Comparison of ENCODE assay signal across 23 cellular contexts in the genomic region with DNA sequence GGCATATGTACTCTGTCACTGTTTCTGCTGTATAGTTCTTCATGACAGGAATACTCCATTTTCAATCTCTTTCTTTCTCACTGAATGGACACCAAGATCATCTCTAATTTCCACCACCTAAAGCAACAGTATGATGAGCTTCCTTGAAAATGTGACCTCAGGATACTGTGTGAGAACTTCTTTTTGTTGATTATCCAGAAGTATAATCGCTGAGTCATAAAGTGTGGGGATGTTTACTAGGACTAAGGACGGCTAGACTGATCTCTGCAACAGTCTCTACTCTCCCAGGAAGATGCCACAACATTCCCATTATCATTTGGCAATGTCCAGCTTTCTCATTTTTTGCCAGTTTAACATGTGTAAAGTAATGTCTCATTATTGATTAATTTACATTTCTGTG.
DNase-seq lines count a peak whose midpoint lies in the region; ATAC-seq, FAIRE-seq and TF ChIP-seq lines count a peak whose summit lies in the region.
"Had no signal": no experiment of that assay in that cellular context is flagged by ENCODE, and none has a peak within 500 bp of the region (broad histone marks: within the 10 kb centered on the region; RNA-seq: fewer than 3 reads in every experiment).

No MANE protein-coding gene starts in this region.

- H2BK15ac ChIP-seq in H1 (ENCODE audit: low read length): no peak overlapping the region

- H3K9me3 Mint-ChIP-seq in neural progenitor cell: no peaks in the 10 kb centered on the region
- no peaks in the 10 kb centered on the region for H3K9me3 Mint-ChIP-seq in nephron progenitor cell
- peaks cover 4% of the 10 kb centered on the region for H3K9me3 Mint-ChIP-seq in activated CD4-positive, alpha-beta T cell treated with anti-CD3 and anti-CD28 coated beads, Interleukin-2, amount 10 ng/mL, durations not matched to agents 7 days and 5 days
- H3K9me3 Mint-ChIP-seq: activated CD4-positive, alpha-beta T cell treated with anti-CD3 and anti-CD28 coated beads, Interleukin-2, amount 10 ng/mL, durations not matched to agents 24 days and 14 days; immature natural killer cell had no signal

- no peak overlapping the region for H2BK12ac ChIP-seq in H1 (ENCODE audit: low read depth, low read length)

- no peaks in the 10 kb centered on the region for H3K79me1 ChIP-seq in H1 (ENCODE audit: low read depth, low read length)

- intact Hi-C loops in PC-3 (cut with micrococcal nuclease) (no loop called here), dorsolateral prefrontal cortex (cut with DNase I) (no loop called here)

- POLR2A ChIA-PET in PC-3 (lab: Charles Lee; ENCODE audit: unreplicated experiment) (interaction anchor here (0.6 to 0.7 kb wide), 2 partner anchors 40 to 72 kb away, joined by 3 to 4 read pairs; no protein-coding TSS in a partner anchor), H1 (lab: Charles Lee; ENCODE audit: partially characterized antibody) (interaction anchor here (0.7 kb wide), 1 partner anchor 842 kb away, joined by 3 read pairs; no protein-coding TSS in a partner anchor)
- POLR2A ChIA-PET in activated CD4-positive, alpha-beta T cell treated with anti-CD3 and anti-CD28 coated beads, Interleukin-2, amount 10 ng/mL, durations not matched to agents 7 days and 5 days (lab: Charles Lee): no interaction called here

- H4K5ac ChIP-seq in H1 (ENCODE audit: insufficient read length, low read depth, low read length): no peak overlapping the region

- H3K14ac ChIP-seq in H1 (ENCODE audit: insufficient read length): no peak overlapping the region

- no peak for TF ChIP-seq RAD21 in H1 (IDR thresholded peaks at IDR 0.05 in 1 of 2, conservative IDR thresholded peaks at IDR 0.05 in 1 of 2; ENCODE audit: low read depth in 2 of 2, low read length in 2 of 2)

- H4K91ac ChIP-seq in H1 (replicated peaks; ENCODE audit: insufficient read length, low read length): no peak overlapping the region

- H3K27ac ChIP-seq in PC-3 (ENCODE audit: low read length) (no peak overlapping the region), H1 (ENCODE audit: low read depth, low read length) (no peak overlapping the region), neural progenitor cell (no peak overlapping the region), dorsolateral prefrontal cortex (no peak overlapping the region)
- H3K27ac ChIP-seq: parathyroid adenoma, Peyer's patch, skin epidermis had no signal

- no peaks in the 10 kb centered on the region for H3K36me3 Mint-ChIP-seq in neural progenitor cell
- no peaks in the 10 kb centered on the region for H3K36me3 Mint-ChIP-seq in nephron progenitor cell (ENCODE audit: low read depth)
- no peaks in the 10 kb centered on the region for H3K36me3 Mint-ChIP-seq in activated CD4-positive, alpha-beta T cell treated with anti-CD3 and anti-CD28 coated beads, Interleukin-2, amount 10 ng/mL, durations not matched to agents 7 days and 5 days (ENCODE audit: low read depth)
- H3K36me3 Mint-ChIP-seq: immature natural killer cell; naive thymus-derived CD4-positive, alpha-beta T cell had no signal

- H3K4ac ChIP-seq in H1 (replicated peaks; ENCODE audit: insufficient read length, low read depth, low read length): no peak overlapping the region

- no peak overlapping the region for H3K4me3 Mint-ChIP-seq in neural progenitor cell
- no peak overlapping the region for H3K4me3 Mint-ChIP-seq in nephron progenitor cell
- H3K4me3 Mint-ChIP-seq in activated CD4-positive, alpha-beta T cell treated with anti-CD3 and anti-CD28 coated beads, Interleukin-2, amount 10 ng/mL, durations not matched to agents 7 days and 5 days: no peak overlapping the region
- H3K4me3 Mint-ChIP-seq: activated CD4-positive, alpha-beta T cell treated with anti-CD3 and anti-CD28 coated beads, Interleukin-2, amount 10 ng/mL, durations not matched to agents 24 days and 14 days; immature natural killer cell; naive thymus-derived CD4-positive, alpha-beta T cell had no signal

- H3K79me2 ChIP-seq in PC-3 (ENCODE audit: low read length) (no peaks in the 10 kb centered on the region), H1 (ENCODE audit: control insufficient read depth in 1 of 2, insufficient read depth in 2 of 2, low read length in 2 of 2) (no peaks in the 10 kb centered on the region), neural progenitor cell (ENCODE audit: low read depth) (no peaks in the 10 kb centered on the region)
- H3K79me2 ChIP-seq: parathyroid adenoma had no signal

- TF ChIP-seq POLR2A in H1 (IDR thresholded peaks at IDR 0.05; ENCODE audit: control extremely low read depth in 1 of 2, low read depth in 2 of 2, low read length in 2 of 2): no peak

- CTCF ChIA-PET in PC-3 (lab: Charles Lee) (no interaction called here), H1 (lab: Charles Lee; ENCODE audit: partially characterized antibody) (no interaction called here)
- CTCF ChIA-PET in activated CD4-positive, alpha-beta T cell treated with anti-CD3 and anti-CD28 coated beads, Interleukin-2, amount 10 ng/mL, durations not matched to agents 7 days and 5 days (lab: Charles Lee): no interaction called here

- H3K18ac ChIP-seq in H1 (ENCODE audit: extremely low read depth, low read length): no peak overlapping the region

- H4K20me1 ChIP-seq in PC-3 (ENCODE audit: low read length): no peaks in the 10 kb centered on the region
- no peaks in the 10 kb centered on the region for H4K20me1 ChIP-seq in H1 (replicated peaks in 1 of 2; ENCODE audit: control insufficient read depth in 1 of 2, insufficient read depth in 2 of 2, low read length in 2 of 2)
- no peaks in the 10 kb centered on the region for H4K20me1 ChIP-seq in neural progenitor cell (ENCODE audit: low read depth)

- no peak overlapping the region for H2AFZ ChIP-seq in PC-3 (ENCODE audit: low read length)
- 0 out of 2 replicates have a peak overlapping the region, but pooled peaks have one; percentile 35 for H2AFZ ChIP-seq in H1 (ENCODE audit: low read length)
- H2AFZ ChIP-seq in neural progenitor cell (replicated peaks): peak overlapping the region; percentile 1
- H2AFZ ChIP-seq: parathyroid adenoma had no signal

- no peak overlapping the region for H2BK5ac ChIP-seq in H1 (ENCODE audit: low read depth, low read length)

- H3K9me3 ChIP-seq in PC-3 (ENCODE audit: low read length) (no peaks in the 10 kb centered on the region), H1 (ENCODE audit: insufficient read depth in 2 of 2, low read depth in 1 of 2, low read length in 1 of 2) (no peaks in the 10 kb centered on the region), neural progenitor cell (ENCODE audit: low read depth) (no peaks in the 10 kb centered on the region)
- H3K9me3 ChIP-seq: BE2C, Peyer's patch had no signal

- H3K9me2 ChIP-seq in PC-3 (replicated peaks; ENCODE audit: low read length): no peaks in the 10 kb centered on the region

- no peaks in the 10 kb centered on the region for H3K23me2 ChIP-seq in H1 (ENCODE audit: low read depth, low read length)

- no peak overlapping the region for H3K56ac ChIP-seq in H1 (replicated peaks; ENCODE audit: insufficient read length, low read depth, low read length)

- no peaks in the 10 kb centered on the region for H3K27me3 ChIP-seq in PC-3 (ENCODE audit: low read length)
- peaks cover 0 to 1% (median 0%) of the 10 kb centered on the region in 4 experiments; a peak in 1 of 7 replicates for H3K27me3 ChIP-seq in H1 (replicated peaks in 1 of 4; ENCODE audit: control insufficient read depth in 3 of 4, extremely low read depth in 1 of 4, insufficient read depth in 3 of 4, low read length in 3 of 4)
- H3K27me3 ChIP-seq in neural progenitor cell: no peaks in the 10 kb centered on the region
- H3K27me3 ChIP-seq in dorsolateral prefrontal cortex: no peaks in the 10 kb centered on the region
- H3K27me3 ChIP-seq: BE2C, Peyer's patch had no signal

- no peak overlapping the region for H3K4me2 ChIP-seq in PC-3 (ENCODE audit: low read length)
- no peak overlapping the region for H3K4me2 ChIP-seq in H1 (ENCODE audit: insufficient read depth in 1 of 2, low read depth in 2 of 2, low read length in 2 of 2)
- no peak overlapping the region for H3K4me2 ChIP-seq in neural progenitor cell

- H2BK20ac ChIP-seq in H1 (ENCODE audit: low read length): no peak overlapping the region

- DNase-seq in ELR (ENCODE audit: low read depth) (peak; percentile 66), PC-3 (peak; percentile 57), H1 (ENCODE audit: low read depth in 1 of 2, low spot score in 2 of 2) (no peak), neural progenitor cell (ENCODE audit: low spot score) (no peak), dorsolateral prefrontal cortex (no peak), SIG-M5 (lab: John Stamatoyannopoulos, UW) (no peak), nephron progenitor cell (no peak)
- no peak for DNase-seq in activated CD4-positive, alpha-beta T cell treated with anti-CD3 and anti-CD28 coated beads, Interleukin-2, amount 10 ng/mL, durations not matched to agents 7 days and 5 days
- DNase-seq: activated CD4-positive, alpha-beta T cell treated with anti-CD3 and anti-CD28 coated beads, Interleukin-2, amount 10 ng/mL, durations not matched to agents 24 days and 14 days; activated naive CD4-positive, alpha-beta T cell; BE2C; cortex of kidney; head of caudate nucleus; immature natural killer cell; naive thymus-derived CD4-positive, alpha-beta T cell; NCI-H187; NCI-H2227 treated with DMSO at 0.1 percent for 48 hours; Peyer's patch; stimulated activated CD8-positive, alpha-beta memory T cell treated with anti-CD3 and anti-CD28 coated beads, Interleukin-4, amount 100 ng/mL, for 48 hours had no signal

- H3K36me3 ChIP-seq in PC-3 (ENCODE audit: low read depth, low read length) (no peaks in the 10 kb centered on the region), H1 (ENCODE audit: control insufficient read depth in 2 of 4, insufficient read depth in 4 of 4, low read length in 3 of 4) (no peaks in the 10 kb centered on the region), neural progenitor cell (no peaks in the 10 kb centered on the region)
- H3K36me3 ChIP-seq: BE2C, Peyer's patch had no signal

- H3K4me1 Mint-ChIP-seq in neural progenitor cell (no peaks in the 10 kb centered on the region), nephron progenitor cell (no peaks in the 10 kb centered on the region)
- no peaks in the 10 kb centered on the region for H3K4me1 Mint-ChIP-seq in activated CD4-positive, alpha-beta T cell treated with anti-CD3 and anti-CD28 coated beads, Interleukin-2, amount 10 ng/mL, durations not matched to agents 7 days and 5 days
- H3K4me1 Mint-ChIP-seq: activated CD4-positive, alpha-beta T cell treated with anti-CD3 and anti-CD28 coated beads, Interleukin-2, amount 10 ng/mL, durations not matched to agents 24 days and 14 days; immature natural killer cell had no signal

- no peak overlapping the region for H2AK5ac ChIP-seq in H1 (ENCODE audit: low read depth, low read length)

- no peak for FAIRE-seq in H1 (lab: Jason Lieb, UNC)
- FAIRE-seq: D721Med, GM12891 had no signal

- no peak overlapping the region for H4K8ac ChIP-seq in H1 (ENCODE audit: extremely low read depth, insufficient read depth, low read length)

- no peak for TF ChIP-seq CTCF in PC-3 (conservative IDR thresholded peaks at IDR 0.05; ENCODE audit: low read depth, low read length)
- TF ChIP-seq CTCF in H1 (IDR thresholded peaks at IDR 0.05; ENCODE audit: control extremely low read depth in 1 of 3, insufficient read depth in 1 of 3, low read depth in 1 of 3, low read length in 3 of 3): no peak
- TF ChIP-seq CTCF in neural progenitor cell (IDR thresholded peaks at IDR 0.05): no peak
- no peak for TF ChIP-seq CTCF in dorsolateral prefrontal cortex (IDR thresholded peaks at IDR 0.05 in 54 of 56, conservative IDR thresholded peaks at IDR 0.05 in 2 of 56; ENCODE audit: low read depth in 1 of 56, partially characterized antibody in 56 of 56)
- no peak for TF ChIP-seq CTCF in nephron progenitor cell (IDR thresholded peaks at IDR 0.05)

- WGBS in H1 (ENCODE audit: extremely low coverage in 1 of 2, insufficient coverage in 1 of 2, insufficient read length in 1 of 2, insufficient replicate concordance in 2 of 2, low coverage in 1 of 2, low lambda C conversion rate in 2 of 2, missing lambda C conversion rate in 1 of 2), 2 experiments: 71% methylated on average over 2 of the region's 2 CpGs; no CpG with 5 or more reads in 1 of the 2 experiments

- no peak for TF ChIP-seq EP300 in H1 (IDR thresholded peaks at IDR 0.05; ENCODE audit: borderline replicate concordance in 1 of 2, low read depth in 2 of 2, low read length in 2 of 2)

- H3K27me3 Mint-ChIP-seq in neural progenitor cell (ENCODE audit: insufficient read depth, low read depth) (no peaks in the 10 kb centered on the region), nephron progenitor cell (ENCODE audit: low read depth, poor library complexity) (no peaks in the 10 kb centered on the region)
- H3K27me3 Mint-ChIP-seq in activated CD4-positive, alpha-beta T cell treated with anti-CD3 and anti-CD28 coated beads, Interleukin-2, amount 10 ng/mL, durations not matched to agents 7 days and 5 days: peaks cover 7% of the 10 kb centered on the region

- no peak overlapping the region for H3K23ac ChIP-seq in H1 (ENCODE audit: insufficient read length)

- BruUV-seq in PC-3 (replicated peaks; lab: Mats Ljungman, UMichigan): no TSS peak

- H3K4me3 ChIP-seq in PC-3 (ENCODE audit: low read length): no peak overlapping the region
- H3K4me3 ChIP-seq in H1 (ENCODE audit: extremely low read depth in 1 of 4, insufficient read depth in 2 of 4, low read depth in 3 of 4, low read length in 4 of 4): no peak overlapping the region
- no peak overlapping the region for H3K4me3 ChIP-seq in neural progenitor cell
- H3K4me3 ChIP-seq in dorsolateral prefrontal cortex: no peak overlapping the region
- H3K4me3 ChIP-seq: Peyer's patch, skin epidermis had no signal

- H2BK120ac ChIP-seq in H1 (replicated peaks; ENCODE audit: low read depth, low read length): no peak overlapping the region

- ATAC-seq in PC-3: peak; percentile 15; the same call in 1 of the 2 replicates
- ATAC-seq: naive thymus-derived CD4-positive, alpha-beta T cell had no signal

- H3K27ac Mint-ChIP-seq in neural progenitor cell: no peak overlapping the region
- H3K27ac Mint-ChIP-seq in nephron progenitor cell: no peak overlapping the region
- no peak overlapping the region for H3K27ac Mint-ChIP-seq in activated CD4-positive, alpha-beta T cell treated with anti-CD3 and anti-CD28 coated beads, Interleukin-2, amount 10 ng/mL, durations not matched to agents 7 days and 5 days
- H3K27ac Mint-ChIP-seq: activated CD4-positive, alpha-beta T cell treated with anti-CD3 and anti-CD28 coated beads, Interleukin-2, amount 10 ng/mL, durations not matched to agents 24 days and 14 days; immature natural killer cell; naive thymus-derived CD4-positive, alpha-beta T cell had no signal

- H3F3A ChIP-seq in PC-3 (ENCODE audit: low read length, unreplicated experiment) (peaks cover 11% of the 10 kb centered on the region), neural progenitor cell (ENCODE audit: low read depth) (no peaks in the 10 kb centered on the region)

- no peak overlapping the region for H3K9ac ChIP-seq in PC-3 (ENCODE audit: low read length)
- H3K9ac ChIP-seq in H1 (replicated peaks in 1 of 4; ENCODE audit: extremely low read depth in 1 of 4, low read depth in 3 of 4, low read length in 3 of 4): no peak overlapping the region
- no peak overlapping the region for H3K9ac ChIP-seq in neural progenitor cell
- H3K9ac ChIP-seq: parathyroid adenoma had no signal

- H3K4me1 ChIP-seq in PC-3 (ENCODE audit: insufficient read depth, low read length) (peaks cover 28% of the 10 kb centered on the region), H1 (replicated peaks in 1 of 4; ENCODE audit: control insufficient read depth in 3 of 4, insufficient read depth in 4 of 4, low read length in 3 of 4) (no peaks in the 10 kb centered on the region), neural progenitor cell (no peaks in the 10 kb centered on the region)
- H3K4me1 ChIP-seq: BE2C, parathyroid adenoma had no signal

Comparison
In these comparisons a context has a peak if more than half of its experiments do, and no peak if none do; other contexts are left out.
1. DNase-seq: peak in ELR (single experiment) and PC-3 (single experiment); none in H1 (0 of 2), neural progenitor cell (single experiment), dorsolateral prefrontal cortex (0 of 10), SIG-M5 (single experiment), nephron progenitor cell (single experiment) and activated CD4-positive, alpha-beta T cell treated with anti-CD3 and anti-CD28 coated beads, Interleukin-2, amount 10 ng/mL, durations not matched to agents 7 days and 5 days (single experiment).